In genomic region chr2:227774895-227775842, GRCh38 we compare ENCODE assay signal across 13 cellular contexts. TPM values are rescaled to one million over a fixed set of nuclear protein-coding genes. Genes with fewer than 3 reads are reported as not detected.
"Had no signal": no experiment of that assay in that cellular context is flagged by ENCODE, and none has a peak within 500 bp of the region (broad histone marks: within the 10 kb centered on the region; RNA-seq: fewer than 3 reads in every experiment).

No MANE protein-coding gene starts in this region.

- H3K9me3 ChIP-seq: body of pancreas, suprapubic skin, upper lobe of left lung had no signal

- DNase-seq: activated CD8-positive, alpha-beta memory T cell treated with anti-CD3 and anti-CD28 coated beads for 24 hours; activated naive CD4-positive, alpha-beta T cell; body of pancreas; effector memory CD8-positive, alpha-beta T cell; hippocampal formation; right cardiac atrium; Right ventricle myocardium superior; stimulated activated naive B cell treated with anti-CD40 and anti-IgM and Interleukin-4, amounts not matched to agents 10 μg/mL and 1 μg/mL and 100 μg/mL, for 72 hours had no signal

- H3K36me3 Mint-ChIP-seq: stimulated activated naive B cell treated with anti-CD40 and anti-IgM and Interleukin-4, amounts not matched to agents 10 μg/mL and 1 μg/mL and 100 μg/mL, for 72 hours had no signal

- H3K27ac Mint-ChIP-seq: stimulated activated naive B cell treated with anti-CD40 and anti-IgM and Interleukin-4, amounts not matched to agents 10 μg/mL and 1 μg/mL and 100 μg/mL, for 72 hours; T-helper 1 cell treated with Interleukin-12 subunit alpha and Interleukin-12 subunit beta and Interleukin-4 antibody, amounts not matched to agents 30 μg/mL and 1 μg/mL, for 36 hours had no signal

- H3K4me1 ChIP-seq: body of pancreas, suprapubic skin, upper lobe of left lung had no signal

- H3K9me3 Mint-ChIP-seq: central memory CD8-positive, alpha-beta T cell; effector memory CD8-positive, alpha-beta T cell; stimulated activated naive B cell treated with anti-CD40 and anti-IgM and Interleukin-4, amounts not matched to agents 10 μg/mL and 1 μg/mL and 100 μg/mL, for 72 hours; T-helper 1 cell treated with Interleukin-12 subunit alpha and Interleukin-12 subunit beta and Interleukin-4 antibody, amounts not matched to agents 30 μg/mL and 1 μg/mL, for 36 hours had no signal

- H3K27ac ChIP-seq: body of pancreas, suprapubic skin, upper lobe of left lung had no signal

- H3K4me3 Mint-ChIP-seq: central memory CD8-positive, alpha-beta T cell; effector memory CD8-positive, alpha-beta T cell; stimulated activated naive B cell treated with anti-CD40 and anti-IgM and Interleukin-4, amounts not matched to agents 10 μg/mL and 1 μg/mL and 100 μg/mL, for 72 hours; T-helper 1 cell treated with Interleukin-12 subunit alpha and Interleukin-12 subunit beta and Interleukin-4 antibody, amounts not matched to agents 30 μg/mL and 1 μg/mL, for 36 hours had no signal

- H3K4me3 ChIP-seq: body of pancreas, suprapubic skin, upper lobe of left lung had no signal

- H3K4me1 Mint-ChIP-seq: central memory CD8-positive, alpha-beta T cell; stimulated activated naive B cell treated with anti-CD40 and anti-IgM and Interleukin-4, amounts not matched to agents 10 μg/mL and 1 μg/mL and 100 μg/mL, for 72 hours had no signal

- ATAC-seq: body of pancreas; effector memory CD8-positive, alpha-beta T cell; right cardiac atrium had no signal

RNA-seq across cellular contexts. Expression of gene SCYGR8, which starts 29.5 kb away (rescaled TPM):
- polyA plus RNA-seq: liver, right cardiac atrium had no signal

RNA-seq across cellular contexts. Expression of gene CCL20, which starts 38.5 kb away (rescaled TPM):
- polyA plus RNA-seq: right cardiac atrium had no signal

RNA-seq across cellular contexts. Expression of gene SCYGR7, which starts 47.0 kb away (rescaled TPM):
- polyA plus RNA-seq: liver, right cardiac atrium had no signal

RNA-seq across cellular contexts. Expression of gene SCYGR6, which starts 50.6 kb away (rescaled TPM):
- polyA plus RNA-seq: liver, right cardiac atrium had no signal
